16 cellular contexts compared by ENCODE assay signal in genomic region chr7:120941856-120942255, GRCh38. TPM values are rescaled to one million over a fixed set of nuclear protein-coding genes. Genes with fewer than 3 reads are reported as not detected.
DNase-seq lines count a peak whose midpoint lies in the region; ATAC-seq and TF ChIP-seq lines count a peak whose summit lies in the region.
"Had no signal": no experiment of that assay in that cellular context is flagged by ENCODE, and none has a peak within 500 bp of the region (broad histone marks: within the 10 kb centered on the region; RNA-seq: fewer than 3 reads in every experiment).

No MANE protein-coding gene starts in this region.

- no peaks in the 10 kb centered on the region for H3K27me3 ChIP-seq in right lobe of liver

- no peak for TF ChIP-seq POLR2A in right lobe of liver (IDR thresholded peaks at IDR 0.05)

- TF ChIP-seq CTCF in right lobe of liver (IDR thresholded peaks at IDR 0.05) (no peak), GM13976 (IDR thresholded peaks at IDR 0.05; ENCODE audit: borderline replicate concordance, control extremely low read depth, extremely low read depth, insufficient read depth, missing control alignments) (no peak)

- intact Hi-C loops in right lobe of liver (cut with DNase I): no loop called here

- H3K9me3 ChIP-seq in right lobe of liver: no peaks in the 10 kb centered on the region

- H3K27ac ChIP-seq in right lobe of liver: no peak overlapping the region
- H3K27ac ChIP-seq: 22Rv1, C4-2B had no signal

- H3K4me1 ChIP-seq in right lobe of liver: no peaks in the 10 kb centered on the region

- in situ Hi-C loops in GM13976 (cut with MboI; ENCODE audit: low sequenced_read_pairs, unreplicated experiment): no loop called here

- no peaks in the 10 kb centered on the region for H3K36me3 ChIP-seq in right lobe of liver

- ATAC-seq in GM21390 (IDR thresholded peaks at IDR 0.05; ENCODE audit: unreplicated experiment) (peak; percentile 7), right lobe of liver (peak; percentile 71 to 86 (median 80)), HG03025 (IDR thresholded peaks at IDR 0.05; ENCODE audit: low FRiP score, unreplicated experiment) (no peak)

- 4% methylated on average over 3 of the region's 3 CpGs for WGBS in right lobe of liver (ENCODE audit: insufficient coverage, low coverage, low lambda C conversion rate, missing lambda C conversion rate)

- DNase-seq in NCI-H82 (lab: John Stamatoyannopoulos, UW) (peak; percentile 13), NCI-H82 treated with DMSO at 0.1 percent for 48 hours (lab: John Stamatoyannopoulos, UW; ENCODE audit: unreplicated experiment) (no peak), dermis blood vessel endothelial cell (peak; percentile 95), right lobe of liver (no peak), GM13976 (ENCODE audit: low spot score) (no peak), occipital lobe (lab: John Stamatoyannopoulos, UW) (no peak)
- DNase-seq: DMS79 treated with DMSO at 0.1 percent for 48 hours, H9, NCI-H1105 treated with DMSO at 0.1 percent for 48 hours, NCI-H2081 treated with DMSO at 0.1 percent for 48 hours, SHP77 treated with DMSO at 0.1 percent for 48 hours had no signal

- no peak overlapping the region for H3K4me3 ChIP-seq in right lobe of liver

RNA-seq across cellular contexts. Expression of gene ING3, which starts 8.7 kb away (rescaled TPM):
- total RNA-seq in dermis blood vessel endothelial cell (35.1 and 39.5 TPM in 2 replicates), right lobe of liver (1 to 10 TPM; 4.5 to 6.5 (median 6.2) TPM), occipital lobe (32.4 TPM)

RNA-seq across cellular contexts. Expression of gene CPED1, which starts 46.7 kb away (rescaled TPM):
- total RNA-seq in dermis blood vessel endothelial cell (1.9 and 2.3 TPM in 2 replicates), right lobe of liver (10 to 100 TPM; 24.3 to 45.8 (median 34.9) TPM), occipital lobe (3.9 TPM)
- total RNA-seq: OCI-LY7 had no signal

Comparison
In these comparisons a context has a peak if more than half of its experiments do, and no peak if none do; other contexts are left out.
1. DNase-seq: peak in NCI-H82 (single experiment) and dermis blood vessel endothelial cell (single experiment); none in NCI-H82 treated with DMSO at 0.1 percent for 48 hours (single experiment), right lobe of liver (0 of 3), GM13976 (single experiment) and occipital lobe (single experiment).